In the genomic region with DNA sequence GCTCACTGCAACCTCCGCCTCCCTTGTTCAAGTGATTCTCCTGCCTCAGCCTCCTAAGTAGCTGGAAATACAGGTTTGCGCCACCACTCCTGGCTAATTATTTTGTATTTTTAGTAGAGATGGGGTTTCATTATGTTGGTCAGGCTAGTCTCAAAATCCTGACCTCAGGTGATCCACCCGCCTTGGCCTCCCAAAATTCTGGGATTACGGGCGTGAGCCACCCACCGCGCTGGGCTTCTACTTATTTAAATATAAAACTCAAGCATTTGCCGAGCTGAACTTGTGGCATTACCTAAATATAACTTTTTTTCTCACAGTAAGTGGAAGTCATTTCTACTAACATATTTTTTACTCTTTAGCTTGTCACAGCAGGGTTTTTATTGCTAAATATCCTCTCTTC, we compare ENCODE assay signal across 6 cellular contexts.
"Had no signal": no experiment of that assay in that cellular context is flagged by ENCODE, and none has a peak within 500 bp of the region (broad histone marks: within the 10 kb centered on the region; RNA-seq: fewer than 3 reads in every experiment).

No MANE protein-coding gene starts in this region.

- DNase-seq: GM23248, GOT3, H7, H9, HCEC 1CT, HFFc6 had no signal
